ENCODE assay signal across 26 cellular contexts in the genomic region with DNA sequence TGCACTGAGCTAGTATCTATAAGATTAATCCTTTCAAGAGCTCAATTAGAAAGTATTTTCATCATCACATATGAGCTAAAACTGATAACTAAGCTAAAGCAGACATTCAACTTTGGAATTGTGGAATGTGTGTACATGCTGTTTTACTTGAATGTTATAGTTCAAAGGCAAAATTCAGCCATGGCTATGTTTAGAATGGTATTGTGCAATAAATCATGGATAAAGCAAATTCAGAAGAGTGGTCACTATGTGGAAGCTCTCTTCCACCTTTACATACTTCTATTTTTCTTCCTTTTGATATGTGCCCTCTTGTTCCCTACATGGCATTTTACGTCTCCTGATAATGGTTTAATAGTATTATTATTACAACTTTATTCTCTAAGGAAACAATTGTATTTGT.
"Had no signal": no experiment of that assay in that cellular context is flagged by ENCODE, and none has a peak within 500 bp of the region (broad histone marks: within the 10 kb centered on the region; RNA-seq: fewer than 3 reads in every experiment).

No MANE protein-coding gene starts in this region.

- H3K4me3 ChIP-seq: colonic mucosa, esophagus squamous epithelium, gastrocnemius medialis, heart right ventricle, left lung, lower lobe of right lung, mucosa of descending colon had no signal

- H3K36me3 ChIP-seq: colonic mucosa, esophagus squamous epithelium, gastrocnemius medialis, heart right ventricle, left lung, lower lobe of right lung had no signal

- FAIRE-seq: endometrium, islet of Langerhans, keratinocyte had no signal

- H3K9me3 ChIP-seq: colonic mucosa, esophagus squamous epithelium, gastrocnemius medialis, heart right ventricle, left lung, lower lobe of right lung, mucosa of descending colon had no signal

- DNase-seq: colonic mucosa; cortex of kidney; effector CD8-positive, alpha-beta T cell; effector memory CD8-positive, alpha-beta T cell; endodermal cell; erythroblast; esophagus squamous epithelium; foreskin fibroblast; foreskin melanocyte; gastrocnemius medialis; glutamatergic neuron; head of caudate nucleus; heart right ventricle; hippocampal formation; left cardiac atrium; left lung; left ventricle myocardium superior; lower lobe of right lung; mesenchymal stem cell; mucosa of descending colon; naive B cell had no signal

- H3K27me3 ChIP-seq: colonic mucosa, esophagus squamous epithelium, gastrocnemius medialis, heart right ventricle, left lung had no signal

- H3K27ac ChIP-seq: colonic mucosa, epithelial cell of prostate, esophagus squamous epithelium, gastrocnemius medialis, heart right ventricle, left lung, lower lobe of right lung had no signal

- ATAC-seq: effector memory CD8-positive, alpha-beta T cell; esophagus mucosa; gastrocnemius medialis; heart right ventricle; left cardiac atrium; left lung; left ventricle myocardium superior; lower lobe of right lung; mucosa of descending colon had no signal

- H3K4me1 ChIP-seq: colonic mucosa, esophagus squamous epithelium, gastrocnemius medialis, heart right ventricle, left lung, lower lobe of right lung had no signal
